ENCODE assay signal across 19 cellular contexts in the genomic region with DNA sequence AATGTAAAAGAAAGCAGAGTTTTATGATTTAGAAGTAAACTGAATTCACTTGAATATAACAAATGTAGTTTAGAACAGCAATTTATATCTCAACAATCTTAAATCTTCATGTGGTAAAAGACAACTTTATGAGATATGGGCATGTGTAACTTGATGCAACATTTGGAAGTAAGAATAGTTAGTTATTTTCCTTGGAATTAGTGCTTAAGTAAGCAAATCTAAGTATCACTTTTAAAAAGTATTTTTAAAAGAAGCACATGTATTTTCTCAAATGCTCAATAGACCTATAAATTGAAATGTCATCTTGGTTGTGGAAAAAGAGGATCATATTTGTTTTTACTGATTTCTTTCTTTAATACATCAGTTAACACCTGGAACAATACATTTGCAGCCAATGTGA.
DNase-seq lines count a peak whose midpoint lies in the region; ATAC-seq, FAIRE-seq and TF ChIP-seq lines count a peak whose summit lies in the region.
"Had no signal": no experiment of that assay in that cellular context is flagged by ENCODE, and none has a peak within 500 bp of the region (broad histone marks: within the 10 kb centered on the region; RNA-seq: fewer than 3 reads in every experiment).

No MANE protein-coding gene starts in this region.

- no peaks in the 10 kb centered on the region for H3K9me3 ChIP-seq in Loucy (ENCODE audit: insufficient read depth, low read depth, low read length)
- H3K9me3 ChIP-seq: BLaER1 had no signal

- H3K9ac ChIP-seq in Loucy (ENCODE audit: low read depth, low read length, poor library complexity, severe bottlenecking), result no peak overlapping the region
- H3K9ac ChIP-seq: BLaER1, GM23248 had no signal

- no peaks in the 10 kb centered on the region for H3K27me3 Mint-ChIP-seq in nephron (ENCODE audit: low read depth)
- H3K27me3 Mint-ChIP-seq: B cell; CD4-positive, alpha-beta T cell; CD8-positive, alpha-beta memory T cell had no signal

- H3K79me2 ChIP-seq in Loucy (ENCODE audit: insufficient read depth, low read length), result no peaks in the 10 kb centered on the region

- H3K4me2 ChIP-seq in Loucy (ENCODE audit: low read depth, low read length, poor library complexity, severe bottlenecking), result no peak overlapping the region
- H3K4me2 ChIP-seq: BLaER1 had no signal

- no peak for ATAC-seq in Right ventricle myocardium inferior

- H4K20me1 ChIP-seq in Loucy (ENCODE audit: insufficient read depth, low read length, poor library complexity, severe bottlenecking), result no peaks in the 10 kb centered on the region
- H4K20me1 ChIP-seq: BLaER1 had no signal

- H2AFZ ChIP-seq in Loucy (ENCODE audit: low read length), result 0 out of 2 replicates have a peak overlapping the region, but pooled peaks have one; percentile 13
- H2AFZ ChIP-seq: GM23248 had no signal

- H3K4me1 ChIP-seq in Loucy (ENCODE audit: insufficient read depth, low read length, poor library complexity, severe bottlenecking), result peaks cover 4% of the 10 kb centered on the region

- FAIRE-seq in D721Med (lab: Jason Lieb, UNC), result peak; percentile 11
- FAIRE-seq: GM12891, GM19239, H1 had no signal

- H3F3A ChIP-seq in Loucy (ENCODE audit: low read depth), result no peaks in the 10 kb centered on the region

- intact Hi-C loops in Right ventricle myocardium inferior (cut with DNase I), result no loop called here

- no peaks in the 10 kb centered on the region for H3K36me3 Mint-ChIP-seq in nephron (ENCODE audit: low read depth)
- H3K36me3 Mint-ChIP-seq: CD8-positive, alpha-beta memory T cell had no signal

- no peaks in the 10 kb centered on the region for H3K36me3 ChIP-seq in Loucy (ENCODE audit: insufficient read depth, low read length)
- H3K36me3 ChIP-seq: BLaER1 had no signal

- peak overlapping the region; percentile 66 to 92 (median 91) for H3K27ac Mint-ChIP-seq in nephron
- H3K27ac Mint-ChIP-seq: B cell; CD4-positive, alpha-beta T cell had no signal

- no peak for TF ChIP-seq CTCF in D721Med (IDR thresholded peaks at IDR 0.05; ENCODE audit: insufficient read depth, missing control alignments)
- no peak for TF ChIP-seq CTCF in Loucy (conservative IDR thresholded peaks at IDR 0.05; ENCODE audit: low read length)
- TF ChIP-seq CTCF in nephron (IDR thresholded peaks at IDR 0.05; ENCODE audit: unreplicated experiment in 3 of 3), result no peak

- DNase-seq in D721Med (ENCODE audit: insufficient read length, low spot score), result no peak
- no peak for DNase-seq in HuH-7 (ENCODE audit: low spot score)
- DNase-seq in Right ventricle myocardium inferior (ENCODE audit: missing footprints), result no peak
- no peak for DNase-seq in NCI-H2107 treated with DMSO at 0.1 percent for 48 hours (lab: John Stamatoyannopoulos, UW; ENCODE audit: unreplicated experiment)
- DNase-seq: CD4-positive, alpha-beta T cell; CD8-positive, alpha-beta memory T cell; DMS53; DMS79 treated with DMSO at 0.1 percent for 48 hours; GF-D8; GM23248; H7; HCEC 1CT had no signal

- H3K9me3 Mint-ChIP-seq in nephron, result no peaks in the 10 kb centered on the region

- no peaks in the 10 kb centered on the region for H3K27me3 ChIP-seq in Loucy (ENCODE audit: insufficient read depth, low read length, poor library complexity, severe bottlenecking)
- H3K27me3 ChIP-seq: BLaER1 had no signal

- no peak overlapping the region for H3K4me3 ChIP-seq in Loucy (ENCODE audit: low read length, poor library complexity, severe bottlenecking)
- H3K4me3 ChIP-seq: BLaER1, GM23248 had no signal

- H3K4me3 Mint-ChIP-seq in nephron, result no peak overlapping the region
- H3K4me3 Mint-ChIP-seq: B cell; CD4-positive, alpha-beta T cell; CD8-positive, alpha-beta memory T cell had no signal

- peaks cover 18% of the 10 kb centered on the region for H3K4me1 Mint-ChIP-seq in nephron
- H3K4me1 Mint-ChIP-seq: B cell; CD8-positive, alpha-beta memory T cell had no signal

- H3K9me2 ChIP-seq in Loucy (replicated peaks; ENCODE audit: low read depth, low read length), result no peaks in the 10 kb centered on the region
